1 cellular context compared by ENCODE assay signal in the genomic region with DNA sequence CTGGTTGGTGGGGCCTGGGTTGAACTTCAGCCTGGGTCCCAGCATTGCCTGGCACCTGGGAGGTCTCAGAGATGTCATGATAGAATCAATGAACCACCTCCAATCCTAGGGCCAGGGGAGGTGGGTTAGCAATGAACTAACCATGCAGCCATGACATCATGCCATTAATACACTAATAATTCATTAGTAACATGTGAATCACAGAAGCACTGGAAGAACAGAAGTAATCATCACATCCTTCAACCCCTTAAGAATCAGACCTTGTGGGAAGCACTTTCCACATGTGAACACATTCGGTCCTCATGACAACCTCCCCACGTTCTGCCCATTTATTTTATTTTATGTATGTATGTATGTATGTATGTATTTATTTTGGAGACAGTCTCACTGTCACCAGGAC.
TF ChIP-seq lines count a peak whose summit lies in the region.

No MANE protein-coding gene starts in this region.

TF ChIP-seq in GM12891, 5 proteins besides CTCF, POLR2A, EP300 and RAD21 (continued from another document):
- TF ChIP-seq TAF1 (IDR thresholded peaks at IDR 0.05; ENCODE audit: low read depth, low read length) = no peak
